Comparison of ENCODE assay signal across 23 cellular contexts in genomic region chr10:37733822-37734221, GRCh38.
DNase-seq lines count a peak whose midpoint lies in the region; ATAC-seq, FAIRE-seq and TF ChIP-seq lines count a peak whose summit lies in the region.
"Had no signal": no experiment of that assay in that cellular context is flagged by ENCODE, and none has a peak within 500 bp of the region (broad histone marks: within the 10 kb centered on the region; RNA-seq: fewer than 3 reads in every experiment).

No MANE protein-coding gene starts in this region.

- peaks cover 6% of the 10 kb centered on the region; the same call in 1 of the 3 replicates for H3K9me3 ChIP-seq in A549
- H3K9me3 ChIP-seq in GM23248 (ENCODE audit: low read depth), result no peaks in the 10 kb centered on the region
- no peaks in the 10 kb centered on the region; the same call in 2 of the 3 replicates for H3K9me3 ChIP-seq in GM12878 (replicated peaks; ENCODE audit: control insufficient read depth, insufficient read depth, low read length)

- no peaks in the 10 kb centered on the region for H4K20me1 ChIP-seq in GM23248 (ENCODE audit: insufficient read depth)
- H4K20me1 ChIP-seq in GM12878 (ENCODE audit: control insufficient read depth, insufficient read depth), result no peaks in the 10 kb centered on the region

- no peak for ATAC-seq in A549
- ATAC-seq in GM12878, result no peak
- ATAC-seq: HCT116, T-helper 17 cell had no signal

- FAIRE-seq in A549 (lab: Jason Lieb, UNC) (no peak), GM12878 (lab: Jason Lieb, UNC) (no peak), GM12892 (lab: Jason Lieb, UNC) (no peak)
- FAIRE-seq: D721Med, GM19239, H1 had no signal

- SMC1A ChIA-PET in GM12878 (lab: Charles Lee; ENCODE audit: uncharacterized antibody, unreplicated experiment), result interaction anchor here (1.8 kb wide), 2 partner anchors 10 to 21 kb away, joined by 4 to 5 read pairs; no protein-coding TSS in a partner anchor

- CTCF ChIA-PET in A549 (lab: Yijun Ruan, JAX) (no interaction called here), GM12878 (lab: Yijun Ruan, JAX) (no interaction called here)

- H3K4me3 ChIP-seq in A549, result no peak overlapping the region
- H3K4me3 ChIP-seq in GM23248, result no peak overlapping the region
- no peak overlapping the region for H3K4me3 ChIP-seq in GM12878
- H3K4me3 ChIP-seq: SK-N-MC had no signal

- intact Hi-C loops in GM12878 (cut with micrococcal nuclease; ENCODE audit: unreplicated experiment), result no loop called here

- no peak for TF ChIP-seq CTCF in A549 (IDR thresholded peaks at IDR 0.05)
- no peak for TF ChIP-seq CTCF in GM12878 (IDR thresholded peaks at IDR 0.05 in 2 of 3, conservative IDR thresholded peaks at IDR 0.05 in 1 of 3; ENCODE audit: control insufficient read depth in 2 of 3, extremely low read depth in 1 of 3, insufficient read depth in 1 of 3, low read depth in 3 of 3, low read length in 3 of 3)

- H3K4me2 ChIP-seq in A549 (no peak overlapping the region; the same call in 2 of the 3 replicates), GM23248 (ENCODE audit: unreplicated experiment) (peak overlapping the region; percentile 32), GM12878 (ENCODE audit: control insufficient read depth, insufficient read depth) (no peak overlapping the region)

- WGBS in A549 (ENCODE audit: missing lambda C conversion rate), result 56% methylated on average over 2 of the region's 2 CpGs
- 63 to 74% methylated on average over 2 of the region's 2 CpGs for WGBS in GM23248 (ENCODE audit: low coverage in 1 of 2, low lambda C conversion rate in 2 of 2, missing lambda C conversion rate in 2 of 2), 2 experiments
- 0% methylated on average over 2 of the region's 2 CpGs for WGBS in GM12878 (ENCODE audit: insufficient coverage, insufficient replicate concordance, low lambda C conversion rate, missing lambda C conversion rate)

- RAD21 ChIA-PET in GM12878 (lab: Charles Lee; ENCODE audit: unreplicated experiment), result no interaction called here

- no TSS peak for BruUV-seq in GM12878 (replicated peaks; lab: Mats Ljungman, UMichigan)

- H3K9ac ChIP-seq in GM23248 (no peak overlapping the region), GM12878 (ENCODE audit: control insufficient read depth, insufficient read depth, low read length) (no peak overlapping the region)

- H3K27ac ChIP-seq in A549 (peak overlapping the region; percentile 65 to 69), GM23248 (no peak overlapping the region), GM12878 (ENCODE audit: control insufficient read depth, insufficient read depth) (no peak overlapping the region)
- H3K27ac ChIP-seq: HL-60, SK-N-MC had no signal

- POLR2A ChIA-PET in A549 (lab: Yijun Ruan, JAX), result no interaction called here
- POLR2A ChIA-PET in GM12878 (lab: Charles Lee), result no interaction called here

- TF ChIP-seq RAD21 in A549 (conservative IDR thresholded peaks at IDR 0.05 in 1 of 2, IDR thresholded peaks at IDR 0.05 in 1 of 2) (no peak), GM12878 (IDR thresholded peaks at IDR 0.05; ENCODE audit: insufficient read depth, low read depth, low read length) (no peak)

- TF ChIP-seq POLR2A in A549 (IDR thresholded peaks at IDR 0.05; ENCODE audit: low read length) (no peak), GM12878 (IDR thresholded peaks at IDR 0.05; ENCODE audit: low read depth, low read length) (no peak), GM12892 (IDR thresholded peaks at IDR 0.05; ENCODE audit: low read depth, low read length) (no peak)

- in situ Hi-C loops in GM23248 (cut with MboI) (no loop called here), GM12878 (cut with MboI) (no loop called here)

- H2AFZ ChIP-seq in GM23248, result no peak overlapping the region
- H2AFZ ChIP-seq in GM12878 (ENCODE audit: control insufficient read depth, low read depth, low read length), result no peak overlapping the region

- no peaks in the 10 kb centered on the region for H3K9me2 ChIP-seq in GM23248 (ENCODE audit: insufficient read depth)

- H3K79me2 ChIP-seq in GM23248 (ENCODE audit: insufficient read depth) (no peaks in the 10 kb centered on the region), GM12878 (ENCODE audit: control insufficient read depth, insufficient read depth, low read length) (no peaks in the 10 kb centered on the region)

- no peak for TF ChIP-seq EP300 in A549 (IDR thresholded peaks at IDR 0.05)
- TF ChIP-seq EP300 in GM12878 (IDR thresholded peaks at IDR 0.05; ENCODE audit: borderline replicate concordance in 1 of 2, control insufficient read depth in 1 of 2, low read depth in 2 of 2, low read length in 2 of 2), result no peak

- H3F3A ChIP-seq in GM23248 (ENCODE audit: insufficient read depth), result peaks cover 18% of the 10 kb centered on the region; the same call in 1 of the 2 replicates

- DNase-seq in A549 (ENCODE audit: low read depth in 1 of 2, low spot score in 1 of 2) (no peak), GM23248 (no peak), M059J (ENCODE audit: low read depth) (peak; percentile 34), GM12878 (ENCODE audit: low read depth, low spot score) (no peak), NCI-H345 (lab: John Stamatoyannopoulos, UW) (no peak), cerebellar cortex (ENCODE audit: low spot score) (no peak), mucosa of gallbladder (ENCODE audit: low spot score) (no peak), GM12892 (ENCODE audit: insufficient read length) (no peak)
- DNase-seq: DMS79, KBM-7, NCI-H1092, NCI-H1436, NCI-H1930, NCI-H510A, Right ventricle myocardium superior, SW 1271, T-helper 17 cell had no signal

- H3K4me1 ChIP-seq in A549, result peaks cover 29% of the 10 kb centered on the region
- H3K4me1 ChIP-seq in GM23248 (ENCODE audit: insufficient read depth), result peaks cover 43% of the 10 kb centered on the region
- no peaks in the 10 kb centered on the region for H3K4me1 ChIP-seq in GM12878 (ENCODE audit: control insufficient read depth, insufficient read depth, low read length)

- H3K36me3 ChIP-seq in GM23248 (ENCODE audit: low read depth) (no peaks in the 10 kb centered on the region), GM12878 (ENCODE audit: control insufficient read depth in 2 of 2, insufficient read depth in 2 of 2, low read length in 1 of 2) (no peaks in the 10 kb centered on the region)

- H3K27me3 ChIP-seq in GM23248 (replicated peaks; ENCODE audit: insufficient read depth) (no peaks in the 10 kb centered on the region), GM12878 (replicated peaks in 1 of 2; ENCODE audit: control insufficient read depth in 2 of 2, insufficient read depth in 2 of 2, low read length in 1 of 2) (no peaks in the 10 kb centered on the region)

TF ChIP-seq in A549, 52 proteins besides CTCF, POLR2A, EP300 and RAD21:
- TF ChIP-seq ESRRA (IDR thresholded peaks at IDR 0.05; ENCODE audit: borderline replicate concordance, low read length) (no peak), GATA3 (IDR thresholded peaks at IDR 0.05; ENCODE audit: borderline replicate concordance) (no peak), CBX8 (IDR thresholded peaks at IDR 0.05) (no peak), NR3C1 (IDR thresholded peaks at IDR 0.05) (no peak), MYC (IDR thresholded peaks at IDR 0.05; ENCODE audit: borderline replicate concordance, low read length) (no peak), CHD2 (IDR thresholded peaks at IDR 0.05; ENCODE audit: low read length, partially characterized antibody) (no peak), ZNF302 (CRISPR knock-in tag; IDR thresholded peaks at IDR 0.05) (no peak), HOXB5 (CRISPR knock-in tag; IDR thresholded peaks at IDR 0.05) (no peak)
TF ChIP-seq in A549: peak in this region for 0.

TF ChIP-seq in GM12878, 131 proteins besides CTCF, POLR2A, EP300 and RAD21:
- TF ChIP-seq KLF5 (IDR thresholded peaks at IDR 0.05; ENCODE audit: partially characterized antibody) (no peak), SRF (IDR thresholded peaks at IDR 0.05; ENCODE audit: low read depth in 2 of 2, low read length in 2 of 2) (no peak), RUNX3 (IDR thresholded peaks at IDR 0.05; ENCODE audit: low read length) (peak; percentile 54), JUNB (IDR thresholded peaks at IDR 0.05) (peak; percentile 52), NR2F1 (conservative IDR thresholded peaks at IDR 0.05) (peak; percentile 42; the same call in 1 of the 2 replicates), MTA2 (IDR thresholded peaks at IDR 0.05; ENCODE audit: low read depth) (peak; percentile 35; the same call in 1 of the 2 replicates)

Comparison
In these comparisons a context has a peak if more than half of its experiments do, and no peak if none do; other contexts are left out.
1. H3K27ac ChIP-seq: peak in A549 (2 of 2); none in GM23248 (single experiment) and GM12878 (single experiment).
2. Of the 24 proteins assayed by ChIP-seq in both GM12878 and A549: peak only in GM12878: JUNB; only in A549: none; in both: none; in neither: 23.